Comparison of ENCODE assay signal across 31 cellular contexts in genomic region chr12:13603951-13604350, GRCh38.
"Had no signal": no experiment of that assay in that cellular context is flagged by ENCODE, and none has a peak within 500 bp of the region (broad histone marks: within the 10 kb centered on the region; RNA-seq: fewer than 3 reads in every experiment).

No MANE protein-coding gene starts in this region.

- H3K36me3 ChIP-seq: Peyer's patch had no signal

- H3K4me1 ChIP-seq: Peyer's patch had no signal

- H3K4me3 ChIP-seq: Peyer's patch had no signal

- H3K27ac Mint-ChIP-seq: activated CD4-positive, alpha-beta memory T cell treated with anti-CD3 and anti-CD28 coated beads, Interleukin-2, amount 10 ng/mL, durations not matched to agents 7 days and 5 days; activated CD8-positive, alpha-beta memory T cell treated with anti-CD3 and anti-CD28 coated beads, Interleukin-2, amount 10 ng/mL, durations not matched to agents 7 days and 5 days; activated naive CD4-positive, alpha-beta T cell treated with anti-CD3 and anti-CD28 coated beads, Interleukin-2, amount 10 ng/mL, durations not matched to agents 7 days and 5 days; activated naive CD8-positive, alpha-beta T cell; activated naive CD8-positive, alpha-beta T cell treated with anti-CD3 and anti-CD28 coated beads, Interleukin-2, amount 50 U/mL, for 24 hours; brain had no signal

- H3K27me3 ChIP-seq: Peyer's patch had no signal

- H3K9me3 Mint-ChIP-seq: activated CD4-positive, alpha-beta memory T cell treated with anti-CD3 and anti-CD28 coated beads, Interleukin-2, amount 10 ng/mL, durations not matched to agents 7 days and 5 days; activated naive CD4-positive, alpha-beta T cell treated with anti-CD3 and anti-CD28 coated beads, Interleukin-2, amount 10 ng/mL, durations not matched to agents 7 days and 5 days; activated naive CD8-positive, alpha-beta T cell treated with anti-CD3 and anti-CD28 coated beads, Interleukin-2, amount 50 U/mL, for 24 hours had no signal

- H3K9me3 ChIP-seq: Peyer's patch had no signal

- H3K4me1 Mint-ChIP-seq: activated CD4-positive, alpha-beta memory T cell treated with anti-CD3 and anti-CD28 coated beads, Interleukin-2, amount 10 ng/mL, durations not matched to agents 7 days and 5 days; activated CD8-positive, alpha-beta memory T cell treated with anti-CD3 and anti-CD28 coated beads, Interleukin-2, amount 10 ng/mL, durations not matched to agents 7 days and 5 days; activated naive CD4-positive, alpha-beta T cell treated with anti-CD3 and anti-CD28 coated beads, Interleukin-2, amount 10 ng/mL, durations not matched to agents 7 days and 5 days; activated naive CD8-positive, alpha-beta T cell treated with anti-CD3 and anti-CD28 coated beads, Interleukin-2, amount 50 U/mL, for 24 hours; brain had no signal

- H3K36me3 Mint-ChIP-seq: activated CD8-positive, alpha-beta memory T cell treated with anti-CD3 and anti-CD28 coated beads, Interleukin-2, amount 10 ng/mL, durations not matched to agents 7 days and 5 days; activated naive CD4-positive, alpha-beta T cell treated with anti-CD3 and anti-CD28 coated beads, Interleukin-2, amount 10 ng/mL, durations not matched to agents 7 days and 5 days; activated naive CD8-positive, alpha-beta T cell had no signal

- DNase-seq: activated CD4-positive, alpha-beta memory T cell treated with anti-CD3 and anti-CD28 coated beads, Interleukin-2, amount 10 ng/mL, durations not matched to agents 7 days and 5 days; activated CD4-positive, alpha-beta T cell treated with anti-CD3 and anti-CD28 coated beads for 1 hour; activated CD4-positive, alpha-beta T cell treated with anti-CD3 and anti-CD28 coated beads for 48 hours; activated CD4-positive, CD25-positive, alpha-beta regulatory T cell; activated CD8-positive, alpha-beta memory T cell treated with anti-CD3 and anti-CD28 coated beads for 24 hours; activated CD8-positive, alpha-beta memory T cell treated with anti-CD3 and anti-CD28 coated beads, Interleukin-2, amount 10 ng/mL, durations not matched to agents 7 days and 5 days; activated CD8-positive, alpha-beta memory T cell treated with anti-CD3 and anti-CD28 coated beads, Interleukin-2, amount 50 U/mL, for 48 hours; activated effector memory CD4-positive, alpha-beta T cell treated with Interleukin-2 at 50 U/mL for 16 hours; activated naive CD4-positive, alpha-beta T cell treated with anti-CD3 and anti-CD28 coated beads, Interleukin-2, amount 10 ng/mL, durations not matched to agents 7 days and 5 days; activated naive CD8-positive, alpha-beta T cell treated with anti-CD3 and anti-CD28 coated beads, Interleukin-2, amount 50 U/mL, for 24 hours; activated T-cell treated with anti-CD3 and anti-CD28 coated beads, Interleukin-2, amount 50 U/mL, for 48 hours; caudate nucleus; cerebellar nuclear complex; NCI-H1092 treated with DMSO at 0.1 percent for 48 hours; NCI-H1417; NCI-H187 treated with DMSO at 0.1 percent for 48 hours; NCI-H2081; NCI-H345; NCI-H526; NCI-H748 treated with DMSO at 0.1 percent for 48 hours; NK-92 treated with Interleukin-12 subunit alpha and Interleukin-12 subunit beta, amount 100 ng/mL, for 24 hours; PC-3; Peyer's patch; Right ventricle myocardium superior; SW 1271; T-helper 1 cell; T-helper 2 cell; T-helper 9 cell had no signal

- H3K27ac ChIP-seq: Peyer's patch, VCaP had no signal

- H3K4me3 Mint-ChIP-seq: activated CD4-positive, alpha-beta memory T cell treated with anti-CD3 and anti-CD28 coated beads, Interleukin-2, amount 10 ng/mL, durations not matched to agents 7 days and 5 days; activated CD8-positive, alpha-beta memory T cell treated with anti-CD3 and anti-CD28 coated beads, Interleukin-2, amount 10 ng/mL, durations not matched to agents 7 days and 5 days; activated naive CD4-positive, alpha-beta T cell treated with anti-CD3 and anti-CD28 coated beads, Interleukin-2, amount 10 ng/mL, durations not matched to agents 7 days and 5 days; activated naive CD8-positive, alpha-beta T cell; activated naive CD8-positive, alpha-beta T cell treated with anti-CD3 and anti-CD28 coated beads, Interleukin-2, amount 50 U/mL, for 24 hours; brain had no signal

- H3K27me3 Mint-ChIP-seq: activated CD4-positive, alpha-beta memory T cell treated with anti-CD3 and anti-CD28 coated beads, Interleukin-2, amount 10 ng/mL, durations not matched to agents 7 days and 5 days; activated naive CD4-positive, alpha-beta T cell treated with anti-CD3 and anti-CD28 coated beads, Interleukin-2, amount 10 ng/mL, durations not matched to agents 7 days and 5 days; activated naive CD8-positive, alpha-beta T cell treated with anti-CD3 and anti-CD28 coated beads, Interleukin-2, amount 50 U/mL, for 24 hours had no signal
